1 cellular context compared by ENCODE assay signal in the genomic region with DNA sequence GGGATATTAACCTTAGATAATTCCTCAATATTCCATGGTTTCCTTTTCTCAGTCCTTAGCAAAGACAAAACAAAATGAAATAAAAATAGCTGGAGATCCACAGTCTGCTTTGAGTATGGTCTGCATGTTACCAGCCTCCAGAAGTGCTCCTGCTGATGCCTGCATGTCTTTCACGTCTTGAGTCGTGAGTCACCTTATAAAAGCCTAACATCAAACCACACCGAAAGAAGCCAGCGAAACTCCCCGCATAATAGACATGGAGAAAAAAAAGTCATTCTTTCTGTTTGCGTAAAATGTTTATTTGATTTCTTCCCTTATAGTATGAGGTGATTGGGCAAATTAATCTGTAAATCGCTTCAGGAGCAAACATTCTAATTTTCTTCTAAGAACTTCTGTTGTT.
TF ChIP-seq lines count a peak whose summit lies in the region.

No MANE protein-coding gene starts in this region.

TF ChIP-seq in GM23338, 12 proteins besides CTCF, POLR2A, EP300 and RAD21 (continued from another document):
- no peak for TF ChIP-seq ZNF462 (CRISPR knock-in tag; IDR thresholded peaks at IDR 0.05)
- TF ChIP-seq, protein P1, sequence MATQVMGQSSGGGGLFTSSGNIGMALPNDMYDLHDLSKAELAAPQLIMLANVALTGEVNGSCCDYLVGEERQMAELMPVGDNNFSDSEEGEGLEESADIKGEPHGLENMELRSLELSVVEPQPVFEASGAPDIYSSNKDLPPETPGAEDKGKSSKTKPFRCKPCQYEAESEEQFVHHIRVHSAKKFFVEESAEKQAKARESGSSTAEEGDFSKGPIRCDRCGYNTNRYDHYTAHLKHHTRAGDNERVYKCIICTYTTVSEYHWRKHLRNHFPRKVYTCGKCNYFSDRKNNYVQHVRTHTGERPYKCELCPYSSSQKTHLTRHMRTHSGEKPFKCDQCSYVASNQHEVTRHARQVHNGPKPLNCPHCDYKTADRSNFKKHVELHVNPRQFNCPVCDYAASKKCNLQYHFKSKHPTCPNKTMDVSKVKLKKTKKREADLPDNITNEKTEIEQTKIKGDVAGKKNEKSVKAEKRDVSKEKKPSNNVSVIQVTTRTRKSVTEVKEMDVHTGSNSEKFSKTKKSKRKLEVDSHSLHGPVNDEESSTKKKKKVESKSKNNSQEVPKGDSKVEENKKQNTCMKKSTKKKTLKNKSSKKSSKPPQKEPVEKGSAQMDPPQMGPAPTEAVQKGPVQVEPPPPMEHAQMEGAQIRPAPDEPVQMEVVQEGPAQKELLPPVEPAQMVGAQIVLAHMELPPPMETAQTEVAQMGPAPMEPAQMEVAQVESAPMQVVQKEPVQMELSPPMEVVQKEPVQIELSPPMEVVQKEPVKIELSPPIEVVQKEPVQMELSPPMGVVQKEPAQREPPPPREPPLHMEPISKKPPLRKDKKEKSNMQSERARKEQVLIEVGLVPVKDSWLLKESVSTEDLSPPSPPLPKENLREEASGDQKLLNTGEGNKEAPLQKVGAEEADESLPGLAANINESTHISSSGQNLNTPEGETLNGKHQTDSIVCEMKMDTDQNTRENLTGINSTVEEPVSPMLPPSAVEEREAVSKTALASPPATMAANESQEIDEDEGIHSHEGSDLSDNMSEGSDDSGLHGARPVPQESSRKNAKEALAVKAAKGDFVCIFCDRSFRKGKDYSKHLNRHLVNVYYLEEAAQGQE (IDR thresholded peaks at IDR 0.05; ENCODE audit: unreplicated experiment), result no peak
TF ChIP-seq in GM23338: peak in this region for 0.
